In genomic region chr7:123538189-123538714, GRCh38 we compare ENCODE assay signal across 1 cellular context.
TF ChIP-seq lines count a peak whose summit lies in the region.

No MANE protein-coding gene starts in this region.

TF ChIP-seq in K562, 482 proteins besides CTCF, POLR2A, EP300 and RAD21 (continued from another document and continues in another):
- TF ChIP-seq PREB (CRISPR knock-in tag; IDR thresholded peaks at IDR 0.05) (no peak), PHTF2 (CRISPR knock-in tag; IDR thresholded peaks at IDR 0.05) (no peak), POLR2G (IDR thresholded peaks at IDR 0.05; ENCODE audit: low read depth, low read length) (0 out of 2 replicates have a peak, but pooled peaks have one; percentile 13), ZNF436 (CRISPR knock-in tag; IDR thresholded peaks at IDR 0.05) (no peak), MCM7 (IDR thresholded peaks at IDR 0.05) (no peak), ETV5 (CRISPR knock-in tag; IDR thresholded peaks at IDR 0.05; ENCODE audit: low read depth) (0 out of 2 replicates have a peak, but pooled peaks have one; percentile 38), SMARCA4 (IDR thresholded peaks at IDR 0.05) (peak; percentile 98), JUN (IDR thresholded peaks at IDR 0.05; ENCODE audit: borderline replicate concordance, low read depth, low read length) (peak; percentile 96), JUN (CRISPR knock-in tag; IDR thresholded peaks at IDR 0.05; ENCODE audit: borderline replicate concordance) (no peak), KLF16 (IDR thresholded peaks at IDR 0.05) (no peak), ZNF384 (IDR thresholded peaks at IDR 0.05; ENCODE audit: low read depth, low read length) (no peak), POLR3G (IDR thresholded peaks at IDR 0.05; ENCODE audit: extremely low read depth, insufficient read length, insufficient replicate concordance) (no peak), CREM (IDR thresholded peaks at IDR 0.05; ENCODE audit: low read depth) (peak; percentile 27; the same call in 1 of the 2 replicates), GTF2F1 (IDR thresholded peaks at IDR 0.05; ENCODE audit: low read depth, low read length) (no peak), TCF3 (CRISPR knock-in tag; IDR thresholded peaks at IDR 0.05) (peak; percentile 48), CHD4 (IDR thresholded peaks at IDR 0.05; ENCODE audit: insufficient read depth, insufficient replicate concordance, low read depth, low read length, poor library complexity, severe bottlenecking) (no peak), ZNF507 (tag; conservative IDR thresholded peaks at IDR 0.05) (no peak), RBM15 (IDR thresholded peaks at IDR 0.05; ENCODE audit: insufficient read depth, low read length) (no peak), PRMT5 (CRISPR knock-in tag; IDR thresholded peaks at IDR 0.05) (no peak), ZNF77 (CRISPR knock-in tag; IDR thresholded peaks at IDR 0.05) (no peak), ZC3H11A (IDR thresholded peaks at IDR 0.05; ENCODE audit: low read depth, low read length) (no peak), CREB3L1 (IDR thresholded peaks at IDR 0.05; ENCODE audit: borderline replicate concordance, low read depth) (no peak), ZNF232 (CRISPR knock-in tag; IDR thresholded peaks at IDR 0.05) (no peak), CLOCK (CRISPR knock-in tag; IDR thresholded peaks at IDR 0.05; ENCODE audit: borderline replicate concordance) (no peak), TOE1 (IDR thresholded peaks at IDR 0.05; ENCODE audit: borderline replicate concordance) (no peak), TOE1 (CRISPR knock-in tag; IDR thresholded peaks at IDR 0.05; ENCODE audit: borderline replicate concordance, low read depth) (no peak), HDAC6 (IDR thresholded peaks at IDR 0.05; ENCODE audit: low read depth, low read length) (no peak), ETV6 (IDR thresholded peaks at IDR 0.05; ENCODE audit: borderline replicate concordance in 1 of 2, low read depth in 2 of 2, low read length in 1 of 2) (no peak), ETV6 (CRISPR knock-in tag; IDR thresholded peaks at IDR 0.05; ENCODE audit: borderline replicate concordance) (no peak), GTF2A2 (tag; IDR thresholded peaks at IDR 0.05) (no peak), RBM22 (IDR thresholded peaks at IDR 0.05; ENCODE audit: low read depth, low read length, poor library complexity, severe bottlenecking) (no peak), SAFB (IDR thresholded peaks at IDR 0.05; ENCODE audit: borderline replicate concordance, low read depth, low read length) (no peak), SREBF1 (IDR thresholded peaks at IDR 0.05; ENCODE audit: borderline replicate concordance, low read depth, low read length) (no peak), PHB (CRISPR knock-in tag; IDR thresholded peaks at IDR 0.05) (no peak), ZNF146 (CRISPR knock-in tag; IDR thresholded peaks at IDR 0.05; ENCODE audit: unreplicated experiment) (no peak), TCF15 (CRISPR knock-in tag; IDR thresholded peaks at IDR 0.05) (no peak), MTF1 (CRISPR knock-in tag; IDR thresholded peaks at IDR 0.05; ENCODE audit: borderline replicate concordance) (no peak), NR2F6 (CRISPR knock-in tag; IDR thresholded peaks at IDR 0.05) (no peak), EZH2 (IDR thresholded peaks at IDR 0.05; ENCODE audit: borderline replicate concordance, low read depth, low read length) (no peak), ZNF3 (CRISPR knock-in tag; IDR thresholded peaks at IDR 0.05) (no peak), ZNF124 (CRISPR knock-in tag; IDR thresholded peaks at IDR 0.05) (no peak), STAT5A (IDR thresholded peaks at IDR 0.05; ENCODE audit: borderline replicate concordance, low read length) (peak; percentile 52), ZNF197 (CRISPR knock-in tag; IDR thresholded peaks at IDR 0.05; ENCODE audit: low read depth) (no peak), NELFE (IDR thresholded peaks at IDR 0.05; ENCODE audit: insufficient read depth, insufficient read length) (no peak), THAP7 (CRISPR knock-in tag; IDR thresholded peaks at IDR 0.05) (no peak), POLR2AphosphoS2 (IDR thresholded peaks at IDR 0.05; ENCODE audit: low read length) (no peak), ZNF41 (CRISPR knock-in tag; conservative IDR thresholded peaks at IDR 0.05) (no peak), ESRRA (IDR thresholded peaks at IDR 0.05; ENCODE audit: borderline replicate concordance, low read depth) (no peak)
- TF ChIP-seq, protein P1, sequence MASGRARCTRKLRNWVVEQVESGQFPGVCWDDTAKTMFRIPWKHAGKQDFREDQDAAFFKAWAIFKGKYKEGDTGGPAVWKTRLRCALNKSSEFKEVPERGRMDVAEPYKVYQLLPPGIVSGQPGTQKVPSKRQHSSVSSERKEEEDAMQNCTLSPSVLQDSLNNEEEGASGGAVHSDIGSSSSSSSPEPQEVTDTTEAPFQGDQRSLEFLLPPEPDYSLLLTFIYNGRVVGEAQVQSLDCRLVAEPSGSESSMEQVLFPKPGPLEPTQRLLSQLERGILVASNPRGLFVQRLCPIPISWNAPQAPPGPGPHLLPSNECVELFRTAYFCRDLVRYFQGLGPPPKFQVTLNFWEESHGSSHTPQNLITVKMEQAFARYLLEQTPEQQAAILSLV (tag; IDR thresholded peaks at IDR 0.05), result no peak
- TF ChIP-seq, protein P2, sequence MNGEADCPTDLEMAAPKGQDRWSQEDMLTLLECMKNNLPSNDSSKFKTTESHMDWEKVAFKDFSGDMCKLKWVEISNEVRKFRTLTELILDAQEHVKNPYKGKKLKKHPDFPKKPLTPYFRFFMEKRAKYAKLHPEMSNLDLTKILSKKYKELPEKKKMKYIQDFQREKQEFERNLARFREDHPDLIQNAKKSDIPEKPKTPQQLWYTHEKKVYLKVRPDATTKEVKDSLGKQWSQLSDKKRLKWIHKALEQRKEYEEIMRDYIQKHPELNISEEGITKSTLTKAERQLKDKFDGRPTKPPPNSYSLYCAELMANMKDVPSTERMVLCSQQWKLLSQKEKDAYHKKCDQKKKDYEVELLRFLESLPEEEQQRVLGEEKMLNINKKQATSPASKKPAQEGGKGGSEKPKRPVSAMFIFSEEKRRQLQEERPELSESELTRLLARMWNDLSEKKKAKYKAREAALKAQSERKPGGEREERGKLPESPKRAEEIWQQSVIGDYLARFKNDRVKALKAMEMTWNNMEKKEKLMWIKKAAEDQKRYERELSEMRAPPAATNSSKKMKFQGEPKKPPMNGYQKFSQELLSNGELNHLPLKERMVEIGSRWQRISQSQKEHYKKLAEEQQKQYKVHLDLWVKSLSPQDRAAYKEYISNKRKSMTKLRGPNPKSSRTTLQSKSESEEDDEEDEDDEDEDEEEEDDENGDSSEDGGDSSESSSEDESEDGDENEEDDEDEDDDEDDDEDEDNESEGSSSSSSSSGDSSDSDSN (IDR thresholded peaks at IDR 0.05; ENCODE audit: borderline replicate concordance in 1 of 2, low read depth in 2 of 2, low read length in 2 of 2), result no peak
- TF ChIP-seq, protein P3, sequence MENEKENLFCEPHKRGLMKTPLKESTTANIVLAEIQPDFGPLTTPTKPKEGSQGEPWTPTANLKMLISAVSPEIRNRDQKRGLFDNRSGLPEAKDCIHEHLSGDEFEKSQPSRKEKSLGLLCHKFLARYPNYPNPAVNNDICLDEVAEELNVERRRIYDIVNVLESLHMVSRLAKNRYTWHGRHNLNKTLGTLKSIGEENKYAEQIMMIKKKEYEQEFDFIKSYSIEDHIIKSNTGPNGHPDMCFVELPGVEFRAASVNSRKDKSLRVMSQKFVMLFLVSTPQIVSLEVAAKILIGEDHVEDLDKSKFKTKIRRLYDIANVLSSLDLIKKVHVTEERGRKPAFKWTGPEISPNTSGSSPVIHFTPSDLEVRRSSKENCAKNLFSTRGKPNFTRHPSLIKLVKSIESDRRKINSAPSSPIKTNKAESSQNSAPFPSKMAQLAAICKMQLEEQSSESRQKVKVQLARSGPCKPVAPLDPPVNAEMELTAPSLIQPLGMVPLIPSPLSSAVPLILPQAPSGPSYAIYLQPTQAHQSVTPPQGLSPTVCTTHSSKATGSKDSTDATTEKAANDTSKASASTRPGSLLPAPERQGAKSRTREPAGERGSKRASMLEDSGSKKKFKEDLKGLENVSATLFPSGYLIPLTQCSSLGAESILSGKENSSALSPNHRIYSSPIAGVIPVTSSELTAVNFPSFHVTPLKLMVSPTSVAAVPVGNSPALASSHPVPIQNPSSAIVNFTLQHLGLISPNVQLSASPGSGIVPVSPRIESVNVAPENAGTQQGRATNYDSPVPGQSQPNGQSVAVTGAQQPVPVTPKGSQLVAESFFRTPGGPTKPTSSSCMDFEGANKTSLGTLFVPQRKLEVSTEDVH (IDR thresholded peaks at IDR 0.05; ENCODE audit: low read depth, partially characterized antibody), result peak; percentile 57
- TF ChIP-seq, protein P4, sequence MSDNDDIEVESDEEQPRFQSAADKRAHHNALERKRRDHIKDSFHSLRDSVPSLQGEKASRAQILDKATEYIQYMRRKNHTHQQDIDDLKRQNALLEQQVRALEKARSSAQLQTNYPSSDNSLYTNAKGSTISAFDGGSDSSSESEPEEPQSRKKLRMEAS (CRISPR knock-in tag; IDR thresholded peaks at IDR 0.05), result no peak
- TF ChIP-seq, protein P5, sequence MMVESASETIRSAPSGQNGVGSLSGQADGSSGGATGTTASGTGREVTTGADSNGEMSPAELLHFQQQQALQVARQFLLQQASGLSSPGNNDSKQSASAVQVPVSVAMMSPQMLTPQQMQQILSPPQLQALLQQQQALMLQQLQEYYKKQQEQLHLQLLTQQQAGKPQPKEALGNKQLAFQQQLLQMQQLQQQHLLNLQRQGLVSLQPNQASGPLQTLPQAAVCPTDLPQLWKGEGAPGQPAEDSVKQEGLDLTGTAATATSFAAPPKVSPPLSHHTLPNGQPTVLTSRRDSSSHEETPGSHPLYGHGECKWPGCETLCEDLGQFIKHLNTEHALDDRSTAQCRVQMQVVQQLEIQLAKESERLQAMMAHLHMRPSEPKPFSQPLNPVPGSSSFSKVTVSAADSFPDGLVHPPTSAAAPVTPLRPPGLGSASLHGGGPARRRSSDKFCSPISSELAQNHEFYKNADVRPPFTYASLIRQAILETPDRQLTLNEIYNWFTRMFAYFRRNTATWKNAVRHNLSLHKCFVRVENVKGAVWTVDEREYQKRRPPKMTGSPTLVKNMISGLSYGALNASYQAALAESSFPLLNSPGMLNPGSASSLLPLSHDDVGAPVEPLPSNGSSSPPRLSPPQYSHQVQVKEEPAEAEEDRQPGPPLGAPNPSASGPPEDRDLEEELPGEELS (CRISPR knock-in tag; IDR thresholded peaks at IDR 0.05; ENCODE audit: borderline replicate concordance), result no peak
- TF ChIP-seq, protein P6, sequence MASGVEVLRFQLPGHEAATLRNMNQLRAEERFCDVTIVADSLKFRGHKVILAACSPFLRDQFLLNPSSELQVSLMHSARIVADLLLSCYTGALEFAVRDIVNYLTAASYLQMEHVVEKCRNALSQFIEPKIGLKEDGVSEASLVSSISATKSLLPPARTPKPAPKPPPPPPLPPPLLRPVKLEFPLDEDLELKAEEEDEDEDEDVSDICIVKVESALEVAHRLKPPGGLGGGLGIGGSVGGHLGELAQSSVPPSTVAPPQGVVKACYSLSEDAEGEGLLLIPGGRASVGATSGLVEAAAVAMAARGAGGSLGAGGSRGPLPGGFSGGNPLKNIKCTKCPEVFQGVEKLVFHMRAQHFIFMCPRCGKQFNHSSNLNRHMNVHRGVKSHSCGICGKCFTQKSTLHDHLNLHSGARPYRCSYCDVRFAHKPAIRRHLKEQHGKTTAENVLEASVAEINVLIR (CRISPR knock-in tag; IDR thresholded peaks at IDR 0.05), result no peak
